Comparison of ENCODE assay signal across 8 cellular contexts in the genomic region with DNA sequence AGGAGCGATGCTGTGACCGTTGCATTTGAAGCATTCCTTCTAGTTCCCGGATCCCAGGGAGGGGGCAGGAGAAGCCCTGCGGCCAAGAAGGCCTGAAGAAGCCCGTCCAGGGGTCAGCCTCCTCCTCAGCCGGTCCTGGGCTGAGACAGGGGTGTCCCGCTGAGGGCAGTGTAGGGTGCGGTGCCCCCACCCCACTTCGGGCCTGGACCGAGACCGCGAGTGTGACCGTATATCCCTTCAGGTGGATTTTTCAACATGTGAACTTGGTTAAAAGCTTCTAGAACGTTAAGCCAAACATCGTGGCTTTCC. TPM values are rescaled to one million over a fixed set of nuclear protein-coding genes. Genes with fewer than 3 reads are reported as not detected.
DNase-seq lines count a peak whose midpoint lies in the region; ATAC-seq and TF ChIP-seq lines count a peak whose summit lies in the region.

No MANE protein-coding gene starts in this region.

- H3K36me3 Mint-ChIP-seq in Calu3 (ENCODE audit: insufficient read depth, unreplicated experiment): no peaks in the 10 kb centered on the region

- peaks cover 1% of the 10 kb centered on the region for H3K9me3 ChIP-seq in neuron (ENCODE audit: low read length)

- intact Hi-C loops in Calu3 (cut with micrococcal nuclease; ENCODE audit: unreplicated experiment): no loop called here

- H3K4me1 ChIP-seq in neuron (ENCODE audit: insufficient read depth, low read length): peaks cover 20% of the 10 kb centered on the region

- no peaks in the 10 kb centered on the region for H3K4me1 Mint-ChIP-seq in Calu3 (ENCODE audit: low read depth, unreplicated experiment)

- H3K4me3 ChIP-seq in coronary artery: peak overlapping the region; percentile 73
- peak overlapping the region; percentile 41 for H3K4me3 ChIP-seq in neuron (ENCODE audit: low read length)

- H3K9me3 Mint-ChIP-seq in Calu3 (ENCODE audit: low read depth, unreplicated experiment): no peaks in the 10 kb centered on the region

- no peaks in the 10 kb centered on the region for H3K36me3 ChIP-seq in neuron (ENCODE audit: insufficient read depth, low read length)

- H2AFZ ChIP-seq in neuron (ENCODE audit: low read depth, low read length): peak overlapping the region; percentile 75

- no peak overlapping the region for H3K27ac Mint-ChIP-seq in Calu3 (ENCODE audit: unreplicated experiment)

- peak overlapping the region; percentile 62 for H3K4me3 Mint-ChIP-seq in Calu3 (ENCODE audit: low read depth, unreplicated experiment)

- H3K27me3 Mint-ChIP-seq in Calu3 (ENCODE audit: unreplicated experiment): peaks cover 15% of the 10 kb centered on the region

- CTCF ChIA-PET in Calu3 (lab: Charles Lee): no interaction called here

- BruUV-seq in Calu3 (replicated peaks; lab: Mats Ljungman, UMichigan): no TSS peak

- peaks cover 72% of the 10 kb centered on the region for H3K27me3 ChIP-seq in neuron (ENCODE audit: insufficient read depth, low read length)

- H3K27ac ChIP-seq in coronary artery: peak overlapping the region; percentile 88 to 91

- no peak for DNase-seq in Calu3
- DNase-seq in coronary artery (ENCODE audit: low spot score): no peak
- no peak for DNase-seq in GF-D8 (lab: John Stamatoyannopoulos, UW)
- DNase-seq in effector CD8-positive, alpha-beta T cell (lab: John Stamatoyannopoulos, UW): no peak

- TF ChIP-seq CTCF in Calu3 (IDR thresholded peaks at IDR 0.05; ENCODE audit: unreplicated experiment) (no peak), coronary artery (IDR thresholded peaks at IDR 0.05) (no peak)

- ATAC-seq in HG03064 (IDR thresholded peaks at IDR 0.05; ENCODE audit: low read depth, unreplicated experiment) (peak; percentile 5), HG03135 (IDR thresholded peaks at IDR 0.05; ENCODE audit: unreplicated experiment) (no peak), HG02973 (IDR thresholded peaks at IDR 0.05; ENCODE audit: unreplicated experiment) (no peak)

RNA-seq across cellular contexts. Expression of a gene that starts 2.8 kb away (rescaled TPM):
- not detected in 2 replicates for total RNA-seq in Calu3 (2022)
